In genomic region chr15:68816158-68816557, GRCh38 we compare ENCODE assay signal across 11 cellular contexts. TPM values are rescaled to one million over a fixed set of nuclear protein-coding genes. Genes with fewer than 3 reads are reported as not detected.
DNase-seq lines count a peak whose midpoint lies in the region; ATAC-seq and TF ChIP-seq lines count a peak whose summit lies in the region.
"Had no signal": no experiment of that assay in that cellular context is flagged by ENCODE, and none has a peak within 500 bp of the region (broad histone marks: within the 10 kb centered on the region; RNA-seq: fewer than 3 reads in every experiment).

No MANE protein-coding gene starts in this region.

- H3K4me2 ChIP-seq in Karpas-422 (ENCODE audit: low read depth, low read length, poor library complexity, severe bottlenecking) (peak overlapping the region; percentile 84), osteoblast (ENCODE audit: insufficient read depth, low read length) (peak overlapping the region; percentile 14)

- H3K36me3 ChIP-seq in CD8-positive, alpha-beta T cell (ENCODE audit: insufficient read depth, low read length), result no peaks in the 10 kb centered on the region
- peaks cover 18% of the 10 kb centered on the region; the same call in 1 of the 2 replicates for H3K36me3 ChIP-seq in Karpas-422 (ENCODE audit: insufficient read depth, low read length)
- H3K36me3 ChIP-seq in osteoblast (ENCODE audit: insufficient read depth, low read length), result no peaks in the 10 kb centered on the region

- CTCF ChIA-PET in CD8-positive, alpha-beta T cell (lab: Charles Lee), result interaction anchor here (1.9 to 2.7 kb wide), 4 partner anchors 10 to 60 kb away, joined by 6 to 12 read pairs (median 10); no protein-coding TSS in a partner anchor

- no peaks in the 10 kb centered on the region for H3K9me2 ChIP-seq in Karpas-422 (replicated peaks; ENCODE audit: insufficient read depth, low read length)

- no peak for TF ChIP-seq CTCF in CD8-positive, alpha-beta T cell (IDR thresholded peaks at IDR 0.05)
- no peak for TF ChIP-seq CTCF in dorsolateral prefrontal cortex (IDR thresholded peaks at IDR 0.05 in 54 of 56, conservative IDR thresholded peaks at IDR 0.05 in 2 of 56; ENCODE audit: low read depth in 1 of 56, partially characterized antibody in 56 of 56)
- no peak for TF ChIP-seq CTCF in osteoblast (IDR thresholded peaks at IDR 0.05; ENCODE audit: extremely low read depth, low read depth, low read length)

- H4K20me1 ChIP-seq in Karpas-422 (ENCODE audit: insufficient read depth, low read depth, low read length) (peaks cover 53% of the 10 kb centered on the region), osteoblast (ENCODE audit: insufficient read depth, low read length) (peaks cover 26% of the 10 kb centered on the region)

- peaks cover 38% of the 10 kb centered on the region for H3K4me1 ChIP-seq in CD8-positive, alpha-beta T cell (ENCODE audit: insufficient read depth, low read length)
- peaks cover 44% of the 10 kb centered on the region for H3K4me1 ChIP-seq in Karpas-422 (ENCODE audit: low read length)
- H3K4me1 ChIP-seq in osteoblast (ENCODE audit: insufficient read depth, low read length), result peaks cover 24% of the 10 kb centered on the region

- H3K79me2 ChIP-seq in Karpas-422 (ENCODE audit: low read length) (peaks cover 95% of the 10 kb centered on the region), osteoblast (ENCODE audit: insufficient read depth, low read length) (peaks cover 90% of the 10 kb centered on the region)

- ATAC-seq in CD8-positive, alpha-beta T cell, result no peak
- no peak for ATAC-seq in GM21786 (IDR thresholded peaks at IDR 0.05; ENCODE audit: unreplicated experiment)
- ATAC-seq in HG02973 (IDR thresholded peaks at IDR 0.05; ENCODE audit: unreplicated experiment), result no peak
- ATAC-seq in GM19397 (IDR thresholded peaks at IDR 0.05; ENCODE audit: unreplicated experiment), result no peak

- peak overlapping the region; percentile 98 for H3K27ac Mint-ChIP-seq in CD8-positive, alpha-beta T cell

- POLR2A ChIA-PET in CD8-positive, alpha-beta T cell (lab: Charles Lee), result interaction anchor here (1.2 to 4.8 kb wide), 4 partner anchors 12 to 31 kb away, joined by 3 to 38 read pairs (median 8); no protein-coding TSS in a partner anchor

- no peak overlapping the region for H3K4me3 ChIP-seq in CD8-positive, alpha-beta T cell (ENCODE audit: low read depth, low read length)
- peak overlapping the region; percentile 95 for H3K4me3 ChIP-seq in Karpas-422 (ENCODE audit: low read length)
- peak overlapping the region in 51 of 59 donors; percentile 1 to 98 (median 91) for H3K4me3 ChIP-seq in dorsolateral prefrontal cortex
- H3K4me3 ChIP-seq in osteoblast (ENCODE audit: insufficient read depth, low read length), result no peak overlapping the region

- peak overlapping the region; percentile 99 for H3K9ac ChIP-seq in Karpas-422 (ENCODE audit: low read length)

- no peaks in the 10 kb centered on the region for H3K27me3 ChIP-seq in CD8-positive, alpha-beta T cell (ENCODE audit: insufficient read depth, low read length)
- H3K27me3 ChIP-seq in Karpas-422 (ENCODE audit: low read length) (no peaks in the 10 kb centered on the region), dorsolateral prefrontal cortex (no peaks in the 10 kb centered on the region), osteoblast (ENCODE audit: insufficient read depth, low read length) (no peaks in the 10 kb centered on the region)

- peaks cover 52% of the 10 kb centered on the region for H3K4me1 Mint-ChIP-seq in CD8-positive, alpha-beta T cell (ENCODE audit: low read depth)

- intact Hi-C loops in CD8-positive, alpha-beta T cell (cut with DNase I, micrococcal nuclease), result loop anchor here (1.0 to 10.0 kb wide), 6 partner anchors 17 to 1274 kb away; partner anchors contain the start of genes FEM1B (in 1 of the 2), MAP2K5 (in 1 of the 2) and RPLP1 (in 1 of the 2)
- intact Hi-C loops in dorsolateral prefrontal cortex (cut with DNase I), result loop anchor here (2.0 to 5.0 kb wide), 4 partner anchors 39 to 264 kb away; no protein-coding TSS in a partner anchor

- peaks cover 35% of the 10 kb centered on the region for H3K36me3 Mint-ChIP-seq in CD8-positive, alpha-beta T cell

- no peak overlapping the region for H3K27ac ChIP-seq in CD8-positive, alpha-beta T cell (ENCODE audit: low read depth, low read length)
- H3K27ac ChIP-seq in Karpas-422 (ENCODE audit: low read length) (peak overlapping the region; percentile 94), dorsolateral prefrontal cortex (peak overlapping the region in 53 of 59 donors; percentile 7 to 100 (median 99)), osteoblast (ENCODE audit: low read depth, low read length) (no peak overlapping the region)

- H3K27me3 Mint-ChIP-seq in CD8-positive, alpha-beta T cell (ENCODE audit: low read depth), result no peaks in the 10 kb centered on the region

- H2AFZ ChIP-seq in Karpas-422 (ENCODE audit: low read length) (no peak overlapping the region), osteoblast (ENCODE audit: low read length) (no peak overlapping the region)

- DNase-seq in CD8-positive, alpha-beta T cell, result no peak
- DNase-seq in Karpas-422 (peak; percentile 61), dorsolateral prefrontal cortex (no peak), osteoblast (ENCODE audit: insufficient read length, low spot score, missing footprints) (no peak), NCI-H2107 (lab: John Stamatoyannopoulos, UW) (no peak)
- DNase-seq: GF-D8; NCI-H1417 treated with DMSO at 0.1 percent for 48 hours; stimulated activated naive CD4-positive, alpha-beta T cell had no signal

- peak overlapping the region; percentile 95 for H3K4me3 Mint-ChIP-seq in CD8-positive, alpha-beta T cell

- H3K9me3 Mint-ChIP-seq in CD8-positive, alpha-beta T cell, result no peaks in the 10 kb centered on the region

- no peaks in the 10 kb centered on the region for H3K9me3 ChIP-seq in CD8-positive, alpha-beta T cell (ENCODE audit: low read length)
- H3K9me3 ChIP-seq in Karpas-422 (ENCODE audit: low read length) (no peaks in the 10 kb centered on the region), osteoblast (ENCODE audit: low read depth, low read length) (no peaks in the 10 kb centered on the region)

RNA-seq across cellular contexts. Expression of gene ANP32A, which starts 4.5 kb away (rescaled TPM):
- 10 to 100 TPM; 47.6 to 51.9 TPM for total RNA-seq in CD8-positive, alpha-beta T cell
- 99.5 and 184 TPM in 2 replicates for total RNA-seq in Karpas-422 (2014; rRNA removed; shearing (Covaris generic); ENCODE audit: low replicate concordance)
- total RNA-seq in dorsolateral prefrontal cortex (100 to 1,000 TPM in 110 of 120 experiments, 10 to 100 TPM in 10; 83.9 to 167 (median 121) TPM), osteoblast (27.4 and 29.7 TPM in 2 replicates)

Comparison
In these comparisons a context has a peak if more than half of its experiments do, and no peak if none do; other contexts are left out.
1. H3K27ac ChIP-seq: peak in Karpas-422 (single experiment) and dorsolateral prefrontal cortex (53 of 59); none in CD8-positive, alpha-beta T cell (single experiment) and osteoblast (single experiment).
2. H3K4me3 ChIP-seq: peak in Karpas-422 (single experiment) and dorsolateral prefrontal cortex (51 of 59); none in CD8-positive, alpha-beta T cell (single experiment) and osteoblast (single experiment).